Comparison of ENCODE assay signal across 11 cellular contexts in the genomic region with DNA sequence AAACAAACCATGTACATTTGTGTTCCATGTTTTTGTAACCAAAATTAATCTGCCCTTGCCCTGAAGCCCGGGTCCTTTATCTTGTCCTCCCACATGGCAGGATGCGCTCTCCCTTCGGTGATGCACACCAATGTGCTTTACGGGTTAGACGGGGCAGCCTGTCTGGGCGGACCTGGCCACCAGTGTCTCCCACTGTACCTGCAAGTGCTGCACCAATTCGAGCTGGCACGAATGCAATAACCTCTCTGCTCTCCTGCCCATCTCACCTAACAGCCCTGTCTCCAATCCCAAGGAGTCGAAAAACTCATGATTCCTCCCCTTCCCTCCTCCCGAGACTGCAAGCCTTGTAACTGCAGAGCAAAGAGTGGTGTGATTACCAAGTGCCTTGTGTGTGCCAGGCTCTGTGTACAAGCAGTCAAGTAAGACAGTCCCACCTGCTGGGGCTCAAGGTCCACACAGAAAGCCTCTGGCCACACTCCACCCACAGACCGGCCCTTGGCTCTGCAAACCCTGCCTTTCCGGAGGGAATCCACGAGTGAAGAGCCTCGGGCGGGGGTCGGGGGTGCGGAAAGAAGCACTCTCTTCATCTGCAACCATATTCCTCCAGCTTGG.
DNase-seq lines count a peak whose midpoint lies in the region; ATAC-seq and TF ChIP-seq lines count a peak whose summit lies in the region.
"Had no signal": no experiment of that assay in that cellular context is flagged by ENCODE, and none has a peak within 500 bp of the region (broad histone marks: within the 10 kb centered on the region; RNA-seq: fewer than 3 reads in every experiment).

No MANE protein-coding gene starts in this region.

- peaks cover 56% of the 10 kb centered on the region for H3K4me1 ChIP-seq in MM.1S (ENCODE audit: low read length)

- H3K9ac ChIP-seq in MM.1S (ENCODE audit: low read length): 0 out of 2 replicates have a peak overlapping the region, but pooled peaks have one; percentile 28

- no peaks in the 10 kb centered on the region for H4K20me1 ChIP-seq in MM.1S (ENCODE audit: insufficient read depth, low read length)

- no peaks in the 10 kb centered on the region for H3K9me3 Mint-ChIP-seq in CD4-positive, alpha-beta T cell
- H3K9me3 Mint-ChIP-seq in brain (no peaks in the 10 kb centered on the region), nephron (no peaks in the 10 kb centered on the region)

- DNase-seq in CD4-positive, alpha-beta T cell: no peak
- DNase-seq in MM.1S (no peak), foreskin fibroblast (no peak)
- no peak for DNase-seq in effector CD8-positive, alpha-beta T cell (lab: John Stamatoyannopoulos, UW)
- DNase-seq: Kasumi-1; NCI-H2081 treated with DMSO at 0.1 percent for 48 hours; stimulated activated CD8-positive, alpha-beta memory T cell treated with anti-CD3 and anti-CD28 coated beads, Interleukin-4, amount 100 ng/mL, for 48 hours had no signal

- POLR2A ChIA-PET in CD4-positive, alpha-beta T cell (lab: Charles Lee): interaction anchor here (1.3 to 2.0 kb wide), 3 partner anchors 23 to 83 kb away, joined by 3 to 10 read pairs (median 6); no protein-coding TSS in a partner anchor

- CTCF ChIA-PET in CD4-positive, alpha-beta T cell (lab: Charles Lee): interaction anchor here (1.4 kb wide), 1 partner anchor 9 kb away, joined by 4 read pairs; no protein-coding TSS in a partner anchor

- H3K27ac ChIP-seq in CD4-positive, alpha-beta T cell (ENCODE audit: low read depth, low read length): peak overlapping the region; percentile 27
- peak overlapping the region; percentile 85; the same call in 1 of the 2 replicates for H3K27ac ChIP-seq in MM.1S (ENCODE audit: low read length)

- no peaks in the 10 kb centered on the region for H3K36me3 ChIP-seq in MM.1S (replicated peaks; ENCODE audit: insufficient read depth, low read length)

- H3K27ac Mint-ChIP-seq in CD4-positive, alpha-beta T cell: peak overlapping the region; percentile 97
- H3K27ac Mint-ChIP-seq in brain (peak overlapping the region; percentile 1 to 94 (median 70)), nephron (peak overlapping the region; percentile 46 to 67 (median 49))

- no peak overlapping the region for H3K4me3 ChIP-seq in MM.1S (ENCODE audit: low read length)
- no peak overlapping the region for H3K4me3 ChIP-seq in foreskin fibroblast (ENCODE audit: low read depth in 1 of 2, low read length in 2 of 2)

- ATAC-seq in CD4-positive, alpha-beta T cell (ENCODE audit: poor library complexity): no peak
- ATAC-seq in GM21447 (IDR thresholded peaks at IDR 0.05; ENCODE audit: unreplicated experiment): no peak
- ATAC-seq in HG03175 (IDR thresholded peaks at IDR 0.05; ENCODE audit: unreplicated experiment): no peak

- peak overlapping the region; percentile 42 for H3K4me3 Mint-ChIP-seq in CD4-positive, alpha-beta T cell
- peak overlapping the region in 2 of 5 experiments; percentile 36 to 62 for H3K4me3 Mint-ChIP-seq in brain
- peak overlapping the region; percentile 13 to 34 (median 32) for H3K4me3 Mint-ChIP-seq in nephron

- peaks cover 88% of the 10 kb centered on the region for H3K79me2 ChIP-seq in MM.1S (ENCODE audit: low read length)

- peaks cover 25% of the 10 kb centered on the region for H3F3A ChIP-seq in MM.1S (ENCODE audit: insufficient read depth, low read length)

- TF ChIP-seq CTCF in CD4-positive, alpha-beta T cell (IDR thresholded peaks at IDR 0.05): no peak
- TF ChIP-seq CTCF in MM.1S (IDR thresholded peaks at IDR 0.05; ENCODE audit: low read length): no peak
- no peak for TF ChIP-seq CTCF in brain (conservative IDR thresholded peaks at IDR 0.05)
- TF ChIP-seq CTCF in nephron (IDR thresholded peaks at IDR 0.05; ENCODE audit: unreplicated experiment in 3 of 3): no peak
- no peak for TF ChIP-seq CTCF in foreskin fibroblast (IDR thresholded peaks at IDR 0.05; ENCODE audit: low read depth, low read length)

- no peaks in the 10 kb centered on the region for H3K27me3 ChIP-seq in CD4-positive, alpha-beta T cell (ENCODE audit: control insufficient read depth, insufficient read depth, low read length)
- H3K27me3 ChIP-seq in MM.1S (replicated peaks; ENCODE audit: insufficient read depth, low read length): no peaks in the 10 kb centered on the region

- peaks cover 78% of the 10 kb centered on the region for H3K4me1 Mint-ChIP-seq in CD4-positive, alpha-beta T cell (ENCODE audit: low read depth)
- H3K4me1 Mint-ChIP-seq in brain (peaks cover 61% of the 10 kb centered on the region), nephron (peaks cover 69% of the 10 kb centered on the region)

- H3K9me2 ChIP-seq in MM.1S (replicated peaks; ENCODE audit: insufficient read depth, low read length): no peaks in the 10 kb centered on the region

- intact Hi-C loops in CD4-positive, alpha-beta T cell (cut with DNase I, micrococcal nuclease): no loop called here

- H3K36me3 Mint-ChIP-seq in CD4-positive, alpha-beta T cell (ENCODE audit: low read depth): peaks cover 85% of the 10 kb centered on the region
- H3K36me3 Mint-ChIP-seq in brain (no peaks in the 10 kb centered on the region), nephron (ENCODE audit: low read depth) (no peaks in the 10 kb centered on the region)

- H2AFZ ChIP-seq in MM.1S (ENCODE audit: low read length): no peak overlapping the region

- no peaks in the 10 kb centered on the region for H3K9me3 ChIP-seq in CD4-positive, alpha-beta T cell (ENCODE audit: control insufficient read depth, low read length)
- H3K9me3 ChIP-seq in MM.1S (replicated peaks; ENCODE audit: insufficient read depth, low read length): no peaks in the 10 kb centered on the region

- H3K27me3 Mint-ChIP-seq in CD4-positive, alpha-beta T cell: no peaks in the 10 kb centered on the region
- H3K27me3 Mint-ChIP-seq in brain (no peaks in the 10 kb centered on the region), nephron (ENCODE audit: low read depth) (peaks cover 11% of the 10 kb centered on the region)

- H3K4me2 ChIP-seq in MM.1S (ENCODE audit: low read depth, low read length): no peak overlapping the region
